In genomic region chr9:84869091-84869490, GRCh38 we compare ENCODE assay signal across 25 cellular contexts.
"Had no signal": no experiment of that assay in that cellular context is flagged by ENCODE, and none has a peak within 500 bp of the region (broad histone marks: within the 10 kb centered on the region; RNA-seq: fewer than 3 reads in every experiment).

No MANE protein-coding gene starts in this region.

- H3K4me3 Mint-ChIP-seq: dendritic cell treated with granulocyte-macrophage colony-stimulating factor and Interleukin-4, amounts not matched to agents 40 ng/mL and 50 ng/mL, for 4 days; effector memory CD8-positive, alpha-beta T cell; endodermal cell had no signal

- H3K27ac Mint-ChIP-seq: dendritic cell treated with granulocyte-macrophage colony-stimulating factor and Interleukin-4, amounts not matched to agents 40 ng/mL and 50 ng/mL, for 4 days; effector memory CD8-positive, alpha-beta T cell; endodermal cell had no signal

- H3K27ac ChIP-seq: colonic mucosa, coronary artery, epithelial cell of prostate, esophagus muscularis mucosa, esophagus squamous epithelium, foreskin keratinocyte, gastrocnemius medialis, gastroesophageal sphincter, heart left ventricle, heart right ventricle had no signal

- ATAC-seq: effector memory CD8-positive, alpha-beta T cell; esophagus mucosa; foreskin keratinocyte; gastrocnemius medialis; gastroesophageal sphincter; heart left ventricle; heart right ventricle had no signal

- H3K9me3 ChIP-seq: colonic mucosa, esophagus muscularis mucosa, esophagus squamous epithelium, gastrocnemius medialis, gastroesophageal sphincter, heart left ventricle had no signal

- H3K27me3 ChIP-seq: colonic mucosa, dorsolateral prefrontal cortex, esophagus muscularis mucosa, esophagus squamous epithelium, foreskin keratinocyte, gastrocnemius medialis, gastroesophageal sphincter, heart left ventricle, heart right ventricle had no signal

- H3K4me1 ChIP-seq: colonic mucosa, gastroesophageal sphincter had no signal

- H3K36me3 ChIP-seq: colonic mucosa, esophagus muscularis mucosa, esophagus squamous epithelium, gastrocnemius medialis, gastroesophageal sphincter, heart left ventricle, heart right ventricle had no signal

- H3K27me3 Mint-ChIP-seq: dendritic cell treated with granulocyte-macrophage colony-stimulating factor and Interleukin-4, amounts not matched to agents 40 ng/mL and 50 ng/mL, for 4 days; effector memory CD8-positive, alpha-beta T cell had no signal

- DNase-seq: colonic mucosa; cortex of kidney; dermis blood vessel endothelial cell; effector CD4-positive, alpha-beta T cell; effector CD8-positive, alpha-beta T cell; effector memory CD4-positive, alpha-beta T cell; effector memory CD8-positive, alpha-beta T cell; endodermal cell; erythroblast; esophagus squamous epithelium; foreskin fibroblast; foreskin keratinocyte; foreskin melanocyte; gastrocnemius medialis; glutamatergic neuron; head of caudate nucleus; heart left ventricle; heart right ventricle had no signal

- H3K9me3 Mint-ChIP-seq: dendritic cell treated with granulocyte-macrophage colony-stimulating factor and Interleukin-4, amounts not matched to agents 40 ng/mL and 50 ng/mL, for 4 days; effector memory CD8-positive, alpha-beta T cell; endodermal cell had no signal

- H3K4me3 ChIP-seq: colonic mucosa, coronary artery, dorsolateral prefrontal cortex, esophagus muscularis mucosa, esophagus squamous epithelium, gastrocnemius medialis, gastroesophageal sphincter, heart left ventricle, heart right ventricle had no signal
